ENCODE assay signal across 37 cellular contexts in genomic region chr10:97040706-97041105, GRCh38.
DNase-seq lines count a peak whose midpoint lies in the region; ATAC-seq, FAIRE-seq and TF ChIP-seq lines count a peak whose summit lies in the region.
"Had no signal": no experiment of that assay in that cellular context is flagged by ENCODE, and none has a peak within 500 bp of the region (broad histone marks: within the 10 kb centered on the region; RNA-seq: fewer than 3 reads in every experiment).

No MANE protein-coding gene starts in this region.

- no peak overlapping the region for H2AK5ac ChIP-seq in trophoblast cell (ENCODE audit: low read length)

- no peak for ATAC-seq in natural killer cell treated with Interleukin-12 subunit alpha and Interleukin-12 subunit beta and Interleukin-15 and Interleukin-18, amount 100 ng/mL, for 72 hours
- ATAC-seq in natural killer cell: no peak
- ATAC-seq in GM18502 (IDR thresholded peaks at IDR 0.05; ENCODE audit: poor library complexity, unreplicated experiment): no peak
- ATAC-seq: A549; CD8-positive, alpha-beta T cell had no signal

- no peak overlapping the region for H3K23ac ChIP-seq in trophoblast cell (ENCODE audit: low read length)

- H2BK12ac ChIP-seq in trophoblast cell (ENCODE audit: low read length): no peak overlapping the region

- DNase-seq in natural killer cell treated with Interleukin-12 subunit alpha and Interleukin-12 subunit beta and Interleukin-15 and Interleukin-18, amount 100 ng/mL, for 72 hours (ENCODE audit: low spot score): peak; percentile 26
- DNase-seq in natural killer cell (no peak), bronchial epithelial cell (ENCODE audit: low read depth) (no peak), osteoblast (ENCODE audit: insufficient read length, low spot score, missing footprints) (peak; percentile 49), trophoblast cell (peak; percentile 53 to 61), HFFc6 (no peak), OCI-M2 (lab: John Stamatoyannopoulos, UW; ENCODE audit: unreplicated experiment) (no peak)
- DNase-seq: 8988T; ACHN; AML-193; BE2C; C1 segment of cervical spinal cord; Caco-2; Calu3; CD4-positive, alpha-beta memory T cell; CD4-positive, alpha-beta T cell; CD4-positive, CD25-positive, alpha-beta regulatory T cell; CD8-positive, alpha-beta memory T cell; CD8-positive, alpha-beta T cell; COR-L47; DMS 273 treated with DMSO at 0.1 percent for 48 hours; DMS153; DMS53; DMS79; DMS79 treated with DMSO at 0.1 percent for 48 hours; DND-41; EL had no signal

- no peaks in the 10 kb centered on the region for H3K79me1 ChIP-seq in trophoblast cell (ENCODE audit: low read length)

- H3K36me3 ChIP-seq in bronchial epithelial cell (ENCODE audit: control insufficient read depth, insufficient read depth, low read length) (no peaks in the 10 kb centered on the region), osteoblast (ENCODE audit: insufficient read depth, low read length) (no peaks in the 10 kb centered on the region), trophoblast cell (ENCODE audit: control insufficient read depth in 1 of 2, insufficient read depth in 2 of 2, low read length in 2 of 2) (no peaks in the 10 kb centered on the region)
- H3K36me3 ChIP-seq: BE2C; BLaER1; BLaER1 treated with 17β-estradiol and CSF1 and Interleukin-3, amounts not matched to agents 10 nM and 100 nM had no signal

- H3K9ac ChIP-seq in trophoblast cell (ENCODE audit: low read length): no peak overlapping the region
- H3K9ac ChIP-seq: BLaER1; BLaER1 treated with 17β-estradiol and CSF1 and Interleukin-3, amounts not matched to agents 10 nM and 100 nM had no signal

- FAIRE-seq in bronchial epithelial cell (lab: Jason Lieb, UNC): peak; percentile 58
- FAIRE-seq: A204.1, A549, D721Med had no signal

- H2BK120ac ChIP-seq in trophoblast cell (ENCODE audit: insufficient read depth, low read length, poor library complexity): no peak overlapping the region

- no peak overlapping the region for H4K12ac ChIP-seq in trophoblast cell (ENCODE audit: low read depth, low read length)

- H3K4me1 Mint-ChIP-seq in natural killer cell treated with Interleukin-12 subunit alpha and Interleukin-12 subunit beta and Interleukin-15 and Interleukin-18, amount 100 ng/mL, for 72 hours (ENCODE audit: low read depth in 2 of 2): peaks cover 14 to 20% of the 10 kb centered on the region in 2 donors
- H3K4me1 Mint-ChIP-seq in natural killer cell (peaks cover 0 to 20% of the 10 kb centered on the region in 2 donors), HFFc6 (ENCODE audit: low read depth) (peaks cover 16% of the 10 kb centered on the region; the same call in 1 of the 2 replicates)

- H3K4me2 ChIP-seq in osteoblast (ENCODE audit: insufficient read depth, low read length) (no peak overlapping the region), trophoblast cell (ENCODE audit: low read length) (no peak overlapping the region)
- H3K4me2 ChIP-seq: A549; BLaER1; BLaER1 treated with 17β-estradiol and CSF1 and Interleukin-3, amounts not matched to agents 10 nM and 100 nM had no signal

- H3K27ac ChIP-seq in osteoblast (ENCODE audit: low read depth, low read length) (no peak overlapping the region), trophoblast cell (ENCODE audit: low read depth, low read length) (no peak overlapping the region)
- H3K27ac ChIP-seq: 22Rv1; A549; BLaER1; BLaER1 treated with 17β-estradiol and CSF1 and Interleukin-3, amounts not matched to agents 10 nM and 100 nM; C4-2B had no signal

- no peak overlapping the region for H3K4me3 Mint-ChIP-seq in natural killer cell treated with Interleukin-12 subunit alpha and Interleukin-12 subunit beta and Interleukin-15 and Interleukin-18, amount 100 ng/mL, for 72 hours
- H3K4me3 Mint-ChIP-seq in natural killer cell (no peak overlapping the region), HFFc6 (no peak overlapping the region)
- H3K4me3 Mint-ChIP-seq: B cell; CD14-positive monocyte; CD4-positive, alpha-beta memory T cell; CD4-positive, alpha-beta T cell; CD8-positive, alpha-beta memory T cell; CD8-positive, alpha-beta T cell had no signal

- H3K14ac ChIP-seq in trophoblast cell (ENCODE audit: low read length): no peak overlapping the region

- H3K9me3 ChIP-seq in osteoblast (ENCODE audit: low read depth, low read length) (no peaks in the 10 kb centered on the region), trophoblast cell (ENCODE audit: insufficient read depth, low read depth, low read length) (no peaks in the 10 kb centered on the region)
- H3K9me3 ChIP-seq: A549, BE2C, BLaER1, Caco-2 had no signal

- H3K27me3 ChIP-seq in bronchial epithelial cell (ENCODE audit: control insufficient read depth, insufficient read depth, low read length) (no peaks in the 10 kb centered on the region), osteoblast (ENCODE audit: insufficient read depth, low read length) (peaks cover 7% of the 10 kb centered on the region), trophoblast cell (ENCODE audit: insufficient read depth, low read length) (no peaks in the 10 kb centered on the region)
- H3K27me3 ChIP-seq: BE2C; BLaER1; BLaER1 treated with 17β-estradiol and CSF1 and Interleukin-3, amounts not matched to agents 10 nM and 100 nM had no signal

- no CpG with 5 or more reads among the region's 8 CpGs for WGBS in trophoblast cell (ENCODE audit: extremely low coverage, insufficient coverage, insufficient read length)

- H3K27me3 Mint-ChIP-seq in natural killer cell treated with Interleukin-12 subunit alpha and Interleukin-12 subunit beta and Interleukin-15 and Interleukin-18, amount 100 ng/mL, for 72 hours: peaks cover 5 to 7% of the 10 kb centered on the region in 2 donors
- H3K27me3 Mint-ChIP-seq in natural killer cell (ENCODE audit: low read depth in 2 of 2) (peaks cover 0 to 12% of the 10 kb centered on the region in 2 donors), HFFc6 (ENCODE audit: insufficient read depth) (peaks cover 27% of the 10 kb centered on the region)
- H3K27me3 Mint-ChIP-seq: CD4-positive, alpha-beta T cell had no signal

- H2AFZ ChIP-seq in osteoblast (ENCODE audit: low read length) (no peak overlapping the region), trophoblast cell (ENCODE audit: insufficient read depth, low read length, poor library complexity) (no peak overlapping the region)

- H3K4me3 ChIP-seq in bronchial epithelial cell (ENCODE audit: low read depth, low read length): no peak overlapping the region
- no peak overlapping the region for H3K4me3 ChIP-seq in osteoblast (ENCODE audit: insufficient read depth, low read length)
- H3K4me3 ChIP-seq in trophoblast cell (ENCODE audit: low read depth, low read length): no peak overlapping the region
- H3K4me3 ChIP-seq: A549; BLaER1; BLaER1 treated with 17β-estradiol and CSF1 and Interleukin-3, amounts not matched to agents 10 nM and 100 nM had no signal

- no peak overlapping the region for H3K18ac ChIP-seq in trophoblast cell (ENCODE audit: low read length)

- no peaks in the 10 kb centered on the region for H4K20me1 ChIP-seq in osteoblast (ENCODE audit: insufficient read depth, low read length)
- H4K20me1 ChIP-seq: BLaER1; BLaER1 treated with 17β-estradiol and CSF1 and Interleukin-3, amounts not matched to agents 10 nM and 100 nM had no signal

- H4K8ac ChIP-seq in trophoblast cell (ENCODE audit: low read depth, low read length): no peak overlapping the region

- no peaks in the 10 kb centered on the region for H3K9me3 Mint-ChIP-seq in natural killer cell treated with Interleukin-12 subunit alpha and Interleukin-12 subunit beta and Interleukin-15 and Interleukin-18, amount 100 ng/mL, for 72 hours
- H3K9me3 Mint-ChIP-seq in natural killer cell (no peaks in the 10 kb centered on the region), HFFc6 (no peaks in the 10 kb centered on the region)
- H3K9me3 Mint-ChIP-seq: CD4-positive, alpha-beta memory T cell; CD4-positive, alpha-beta T cell; CD8-positive, alpha-beta memory T cell; CD8-positive, alpha-beta T cell had no signal

- H2BK5ac ChIP-seq in trophoblast cell (ENCODE audit: low read depth, low read length, poor library complexity): no peak overlapping the region

- no peaks in the 10 kb centered on the region for H3K36me3 Mint-ChIP-seq in natural killer cell treated with Interleukin-12 subunit alpha and Interleukin-12 subunit beta and Interleukin-15 and Interleukin-18, amount 100 ng/mL, for 72 hours
- no peaks in the 10 kb centered on the region for H3K36me3 Mint-ChIP-seq in natural killer cell
- no peaks in the 10 kb centered on the region for H3K36me3 Mint-ChIP-seq in HFFc6 (ENCODE audit: low read depth)
- H3K36me3 Mint-ChIP-seq: CD14-positive monocyte; CD4-positive, alpha-beta memory T cell; CD4-positive, CD25-positive, alpha-beta regulatory T cell; CD8-positive, alpha-beta memory T cell; CD8-positive, alpha-beta T cell had no signal

- H4K91ac ChIP-seq in trophoblast cell (ENCODE audit: low read depth, low read length): no peak overlapping the region

- TF ChIP-seq CTCF in natural killer cell (IDR thresholded peaks at IDR 0.05) (no peak), bronchial epithelial cell (IDR thresholded peaks at IDR 0.05; ENCODE audit: insufficient read depth, low read length, severe bottlenecking) (no peak), osteoblast (IDR thresholded peaks at IDR 0.05; ENCODE audit: extremely low read depth, low read depth, low read length) (no peak), HFFc6 (IDR thresholded peaks at IDR 0.05) (no peak)

- H3K4ac ChIP-seq in trophoblast cell (ENCODE audit: low read depth, low read length): no peak overlapping the region

- intact Hi-C loops in natural killer cell (cut with micrococcal nuclease): no loop called here

- H3K27ac Mint-ChIP-seq in natural killer cell treated with Interleukin-12 subunit alpha and Interleukin-12 subunit beta and Interleukin-15 and Interleukin-18, amount 100 ng/mL, for 72 hours: no peak overlapping the region
- H3K27ac Mint-ChIP-seq in natural killer cell: no peak overlapping the region
- no peak overlapping the region for H3K27ac Mint-ChIP-seq in HFFc6
- H3K27ac Mint-ChIP-seq: B cell; CD14-positive monocyte; CD4-positive, alpha-beta memory T cell; CD4-positive, alpha-beta T cell; CD8-positive, alpha-beta memory T cell; CD8-positive, alpha-beta T cell had no signal

- peaks cover 8% of the 10 kb centered on the region for H3K4me1 ChIP-seq in osteoblast (ENCODE audit: insufficient read depth, low read length)
- H3K4me1 ChIP-seq in trophoblast cell (ENCODE audit: control insufficient read depth in 1 of 2, insufficient read depth in 2 of 2, low read length in 2 of 2): peaks cover 0 to 3% of the 10 kb centered on the region in 2 experiments
- H3K4me1 ChIP-seq: A549, BE2C had no signal

- H3K79me2 ChIP-seq in osteoblast (ENCODE audit: insufficient read depth, low read length) (no peaks in the 10 kb centered on the region), trophoblast cell (ENCODE audit: control insufficient read depth, insufficient read depth, low read length, poor library complexity) (no peaks in the 10 kb centered on the region)

Comparison
In these comparisons a context has a peak if more than half of its experiments do, and no peak if none do; other contexts are left out.
1. DNase-seq: peak in natural killer cell treated with Interleukin-12 subunit alpha and Interleukin-12 subunit beta and Interleukin-15 and Interleukin-18, amount 100 ng/mL, for 72 hours (single experiment), osteoblast (single experiment) and trophoblast cell (2 of 2); none in natural killer cell (single experiment), bronchial epithelial cell (single experiment), HFFc6 (single experiment) and OCI-M2 (single experiment).